13 cellular contexts compared by ENCODE assay signal in the genomic region with DNA sequence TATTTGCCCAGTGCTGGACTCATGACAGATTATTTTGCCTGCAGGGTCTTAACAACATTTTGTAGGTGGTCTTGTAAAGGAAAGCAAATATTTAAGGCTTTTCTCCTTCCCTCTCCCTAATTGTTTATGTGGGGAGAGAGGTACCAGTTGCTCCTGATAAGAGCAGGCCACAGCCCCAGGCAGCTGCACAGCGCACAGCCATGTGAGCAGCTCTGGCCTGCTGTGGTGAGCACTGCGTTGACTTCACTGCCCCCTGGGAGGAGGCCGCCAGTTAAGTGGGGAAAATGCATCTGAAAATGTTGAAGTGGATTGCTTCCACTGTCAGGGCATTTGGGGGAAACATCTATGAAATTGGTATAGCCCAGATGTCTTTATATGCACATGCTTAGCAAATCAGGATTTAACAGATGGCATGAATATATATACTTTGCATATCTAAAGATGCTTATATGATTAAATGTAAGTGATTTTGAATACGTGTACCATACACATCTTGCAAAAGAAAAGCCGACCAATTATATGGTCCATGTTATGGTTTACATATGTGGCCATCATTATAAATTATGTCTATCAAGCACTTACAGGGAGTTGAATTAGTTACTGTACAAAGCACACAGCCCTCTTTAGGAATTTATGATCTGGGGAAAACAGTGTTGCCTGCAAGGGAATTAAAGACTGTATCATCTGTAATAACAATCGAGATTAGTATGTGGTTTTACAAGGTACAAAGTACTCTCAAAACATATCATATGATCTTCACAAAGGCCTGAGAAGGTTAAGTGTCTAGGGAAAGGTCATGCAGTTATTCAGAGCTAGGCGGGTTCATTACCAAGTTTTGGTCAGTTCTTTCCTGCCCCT.
DNase-seq lines count a peak whose midpoint lies in the region; ATAC-seq and TF ChIP-seq lines count a peak whose summit lies in the region.
"Had no signal": no experiment of that assay in that cellular context is flagged by ENCODE, and none has a peak within 500 bp of the region (broad histone marks: within the 10 kb centered on the region; RNA-seq: fewer than 3 reads in every experiment).

No MANE protein-coding gene starts in this region.

- BruUV-seq in Caco-2 (replicated peaks; lab: Mats Ljungman, UMichigan) = no TSS peak

- peaks cover 40% of the 10 kb centered on the region for H3K4me1 Mint-ChIP-seq in Caco-2 (ENCODE audit: low read depth, unreplicated experiment)
- peaks cover 36% of the 10 kb centered on the region for H3K4me1 Mint-ChIP-seq in CD4-positive, alpha-beta T cell (ENCODE audit: low read depth)

- H3K27me3 Mint-ChIP-seq in Caco-2 (ENCODE audit: insufficient read depth, unreplicated experiment) = no peaks in the 10 kb centered on the region
- H3K27me3 Mint-ChIP-seq in CD4-positive, alpha-beta T cell = no peaks in the 10 kb centered on the region
- H3K27me3 Mint-ChIP-seq: activated CD4-positive, alpha-beta T cell treated with anti-CD3 and anti-CD28 coated beads, Interleukin-2, amount 10 ng/mL, durations not matched to agents 7 days and 5 days had no signal

- peak overlapping the region; percentile 41 for H3K27ac Mint-ChIP-seq in Caco-2 (ENCODE audit: unreplicated experiment)
- no peak overlapping the region for H3K27ac Mint-ChIP-seq in CD4-positive, alpha-beta T cell
- H3K27ac Mint-ChIP-seq: activated CD4-positive, alpha-beta T cell treated with anti-CD3 and anti-CD28 coated beads, Interleukin-2, amount 10 ng/mL, durations not matched to agents 7 days and 5 days; stimulated activated effector memory CD8-positive, alpha-beta T cell treated with anti-CD3 and anti-CD28 coated beads, Interleukin-12 subunit alpha, Interleukin-12 subunit beta, amount 100 ng/mL, for 72 hours had no signal

- no peak for TF ChIP-seq POLR2A in Peyer's patch (IDR thresholded peaks at IDR 0.05)

- no peaks in the 10 kb centered on the region for H3K9me3 Mint-ChIP-seq in Caco-2 (ENCODE audit: unreplicated experiment)
- H3K9me3 Mint-ChIP-seq in CD4-positive, alpha-beta T cell = no peaks in the 10 kb centered on the region
- H3K9me3 Mint-ChIP-seq: activated CD4-positive, alpha-beta T cell treated with anti-CD3 and anti-CD28 coated beads, Interleukin-2, amount 10 ng/mL, durations not matched to agents 7 days and 5 days; stimulated activated effector memory CD8-positive, alpha-beta T cell treated with anti-CD3 and anti-CD28 coated beads, Interleukin-12 subunit alpha, Interleukin-12 subunit beta, amount 100 ng/mL, for 72 hours had no signal

- POLR2A ChIA-PET in Caco-2 (lab: Charles Lee) = interaction anchor here (0.8 kb wide), 1 partner anchor 131 kb away, joined by 7 read pairs; no protein-coding TSS in a partner anchor
- POLR2A ChIA-PET in CD4-positive, alpha-beta T cell (lab: Charles Lee) = no interaction called here

- no peaks in the 10 kb centered on the region for H3K36me3 ChIP-seq in Caco-2 (ENCODE audit: control insufficient read depth, insufficient read depth, low read length)
- H3K36me3 ChIP-seq in Peyer's patch = no peaks in the 10 kb centered on the region
- H3K36me3 ChIP-seq in lower lobe of right lung = no peaks in the 10 kb centered on the region

- H3K4me3 ChIP-seq in Caco-2 (ENCODE audit: low read depth, low read length) (no peak overlapping the region), Peyer's patch (no peak overlapping the region), lower lobe of right lung (no peak overlapping the region)
- H3K4me3 ChIP-seq: lung had no signal

- CTCF ChIA-PET in Caco-2 (lab: Charles Lee) = interaction anchor here (0.5 kb wide), 1 partner anchor 131 kb away, joined by 3 read pairs; no protein-coding TSS in a partner anchor
- CTCF ChIA-PET in CD4-positive, alpha-beta T cell (lab: Charles Lee) = no interaction called here

- no peaks in the 10 kb centered on the region for H3K9me3 ChIP-seq in Caco-2
- H3K9me3 ChIP-seq in Peyer's patch = no peaks in the 10 kb centered on the region
- H3K9me3 ChIP-seq in lower lobe of right lung = no peaks in the 10 kb centered on the region
- no peaks in the 10 kb centered on the region for H3K9me3 ChIP-seq in CD4-positive, alpha-beta T cell (ENCODE audit: control insufficient read depth, low read length)

- intact Hi-C loops in Caco-2 (cut with micrococcal nuclease; ENCODE audit: unreplicated experiment) (loop anchor here (10.0 kb wide), 2 partner anchors 227 to 357 kb away; no protein-coding TSS in a partner anchor), left colon (cut with DNase I, micrococcal nuclease) (no loop called here), lower lobe of right lung (cut with DNase I) (no loop called here)
- intact Hi-C loops in CD4-positive, alpha-beta T cell (cut with DNase I, micrococcal nuclease) = no loop called here

- H3K4me1 ChIP-seq in Caco-2 = peaks cover 58% of the 10 kb centered on the region
- H3K4me1 ChIP-seq in Peyer's patch = peaks cover 0 to 35% (median 0%) of the 10 kb centered on the region in 4 donors
- peaks cover 10% of the 10 kb centered on the region for H3K4me1 ChIP-seq in lower lobe of right lung

- H3K27ac ChIP-seq in Peyer's patch = peak overlapping the region in 3 of 4 donors; percentile 51 to 85 (median 79)
- H3K27ac ChIP-seq in lower lobe of right lung = no peak overlapping the region
- H3K27ac ChIP-seq in CD4-positive, alpha-beta T cell (ENCODE audit: low read depth, low read length) = no peak overlapping the region

- no peaks in the 10 kb centered on the region for H3K27me3 ChIP-seq in Caco-2 (replicated peaks; ENCODE audit: control insufficient read depth, insufficient read depth, low read length)
- H3K27me3 ChIP-seq in Peyer's patch = no peaks in the 10 kb centered on the region
- no peaks in the 10 kb centered on the region for H3K27me3 ChIP-seq in lower lobe of right lung (ENCODE audit: low read depth)
- H3K27me3 ChIP-seq in CD4-positive, alpha-beta T cell (ENCODE audit: control insufficient read depth, insufficient read depth, low read length) = no peaks in the 10 kb centered on the region

- DNase-seq in Caco-2 = no peak
- peak; percentile 14 for DNase-seq in LoVo (ENCODE audit: low spot score)
- no peak for DNase-seq in Peyer's patch
- DNase-seq in left colon = no peak
- DNase-seq in lower lobe of right lung = no peak
- DNase-seq in activated effector memory CD4-positive, alpha-beta T cell treated with Interleukin-2 at 50 U/mL for 16 hours = no peak
- DNase-seq in T1000 (lab: John Stamatoyannopoulos, UW) = no peak
- no peak for DNase-seq in CD4-positive, alpha-beta T cell
- DNase-seq: activated CD4-positive, alpha-beta T cell treated with anti-CD3 and anti-CD28 coated beads, Interleukin-2, amount 10 ng/mL, durations not matched to agents 7 days and 5 days; amniotic stem cell; Calu3 had no signal

- H3K4me3 Mint-ChIP-seq in Caco-2 (ENCODE audit: unreplicated experiment) = no peak overlapping the region
- no peak overlapping the region for H3K4me3 Mint-ChIP-seq in CD4-positive, alpha-beta T cell
- H3K4me3 Mint-ChIP-seq: activated CD4-positive, alpha-beta T cell treated with anti-CD3 and anti-CD28 coated beads, Interleukin-2, amount 10 ng/mL, durations not matched to agents 7 days and 5 days; stimulated activated effector memory CD8-positive, alpha-beta T cell treated with anti-CD3 and anti-CD28 coated beads, Interleukin-12 subunit alpha, Interleukin-12 subunit beta, amount 100 ng/mL, for 72 hours had no signal

- no peaks in the 10 kb centered on the region for H3K36me3 Mint-ChIP-seq in Caco-2 (ENCODE audit: insufficient read depth, unreplicated experiment)
- no peaks in the 10 kb centered on the region for H3K36me3 Mint-ChIP-seq in CD4-positive, alpha-beta T cell (ENCODE audit: low read depth)
- H3K36me3 Mint-ChIP-seq: stimulated activated effector memory CD8-positive, alpha-beta T cell treated with anti-CD3 and anti-CD28 coated beads, Interleukin-12 subunit alpha, Interleukin-12 subunit beta, amount 100 ng/mL, for 72 hours had no signal

- TF ChIP-seq CTCF in Caco-2 (IDR thresholded peaks at IDR 0.05; ENCODE audit: insufficient read depth in 1 of 2, low read depth in 1 of 2, low read length in 1 of 2, severe bottlenecking in 1 of 2, unreplicated experiment in 1 of 2) (no peak), Peyer's patch (IDR thresholded peaks at IDR 0.05) (peak in 1 of 6 experiments; percentile 18), lower lobe of right lung (IDR thresholded peaks at IDR 0.05) (no peak)
- TF ChIP-seq CTCF in CD4-positive, alpha-beta T cell (IDR thresholded peaks at IDR 0.05) = no peak

- ATAC-seq in left colon (peak; percentile 80), lower lobe of right lung (no peak)
- ATAC-seq in CD4-positive, alpha-beta T cell (ENCODE audit: poor library complexity) = no peak
- ATAC-seq: stimulated activated effector memory CD8-positive, alpha-beta T cell treated with anti-CD3 and anti-CD28 coated beads, Interleukin-12 subunit alpha, Interleukin-12 subunit beta, amount 100 ng/mL, for 72 hours had no signal

Comparison
In these comparisons a context has a peak if more than half of its experiments do, and no peak if none do; other contexts are left out.
1. H3K27ac ChIP-seq: peak in Peyer's patch (3 of 4); none in lower lobe of right lung (single experiment) and CD4-positive, alpha-beta T cell (single experiment).